Comparison of ENCODE assay signal across 7 cellular contexts in genomic region chr5:10310841-10311570, GRCh38. TPM values are rescaled to one million over a fixed set of nuclear protein-coding genes. Genes with fewer than 3 reads are reported as not detected.
DNase-seq lines count a peak whose midpoint lies in the region; ATAC-seq and TF ChIP-seq lines count a peak whose summit lies in the region.
"Not testable (repeated sequence)": the region's sequence is repeated elsewhere in the genome, so short reads cannot be mapped to it uniquely, and the experiment has no call there.

No MANE protein-coding gene starts in this region.

- not testable (repeated sequence) for H3K9me3 ChIP-seq in SK-N-SH

- intact Hi-C loops in MCF 10A (cut with micrococcal nuclease) = loop anchor here (1.0 to 2.0 kb wide), 2 partner anchors 26 to 42 kb away; partner anchors contain the start of gene MARCHF6

- TF ChIP-seq RAD21 in SK-N-SH (IDR thresholded peaks at IDR 0.05; ENCODE audit: low read length) = not testable (repeated sequence)

- H3K4me1 Mint-ChIP-seq in MCF 10A (ENCODE audit: insufficient read depth, unreplicated experiment) (peaks cover 35% of the 10 kb centered on the region), osteocyte (ENCODE audit: unreplicated experiment) (peaks cover 50% of the 10 kb centered on the region)

- DNase-seq in SK-N-SH; MCF 10A (ENCODE audit: unreplicated experiment); osteocyte (ENCODE audit: extremely low spot score, unreplicated experiment): not testable (repeated sequence)

- CTCF ChIA-PET in SK-N-SH (lab: Yijun Ruan, JAX) = not testable (repeated sequence)
- CTCF ChIA-PET in MCF 10A (lab: Yijun Ruan, JAX) = interaction anchor here (0.6 to 2.0 kb wide), 4 partner anchors 14 to 882 kb away, joined by 3 to 9 read pairs (median 4); no protein-coding TSS in a partner anchor

- not testable (repeated sequence) for H3K79me2 ChIP-seq in SK-N-SH (ENCODE audit: insufficient read depth)

- H3K4me3 ChIP-seq in SK-N-SH (ENCODE audit: low read depth in 2 of 2, low read length in 1 of 2) = not testable (repeated sequence)

- not testable (repeated sequence) for H3K9ac ChIP-seq in SK-N-SH

- not testable (repeated sequence) for H3K27me3 ChIP-seq in SK-N-SH (ENCODE audit: insufficient read depth)

- H3K36me3 Mint-ChIP-seq in MCF 10A (ENCODE audit: insufficient read depth, unreplicated experiment); osteocyte (ENCODE audit: unreplicated experiment): not testable (repeated sequence)

- 83% methylated on average over 8 of the region's 8 CpGs for WGBS in SK-N-SH (ENCODE audit: low lambda C conversion rate)

- H3K27ac Mint-ChIP-seq in MCF 10A (ENCODE audit: low read depth, unreplicated experiment) (peak overlapping the region; percentile 91), osteocyte (ENCODE audit: unreplicated experiment) (peak overlapping the region; percentile 87)

- H3K9me2 ChIP-seq in SK-N-SH = not testable (repeated sequence)

- not testable (repeated sequence) for BruUV-seq in MCF 10A (replicated peaks; lab: Mats Ljungman, UMichigan)

- not testable (repeated sequence) for H3K27ac ChIP-seq in SK-N-SH (ENCODE audit: low read depth in 2 of 2, low read length in 1 of 2)

- not testable (repeated sequence) for H3F3A ChIP-seq in SK-N-SH (replicated peaks; ENCODE audit: insufficient read depth)

- H2AFZ ChIP-seq in SK-N-SH (ENCODE audit: low read depth) = not testable (repeated sequence)

- H3K9me3 Mint-ChIP-seq in MCF 10A (ENCODE audit: unreplicated experiment); osteocyte (ENCODE audit: unreplicated experiment): not testable (repeated sequence)

- POLR2A ChIA-PET in SK-N-SH (lab: Yijun Ruan, JAX) = not testable (repeated sequence)
- POLR2A ChIA-PET in MCF 10A (lab: Yijun Ruan, JAX) = interaction anchor here (0.8 to 6.7 kb wide), 19 partner anchors 8 to 128 kb away, joined by 3 to 226 read pairs (median 6); partner anchors contain the start of genes ATPSCKMT, CCT5 and MARCHF6

- peak overlapping the region; percentile 53 for H3K4me2 ChIP-seq in SK-N-SH

- ATAC-seq in GM18858 (IDR thresholded peaks at IDR 0.05; ENCODE audit: unreplicated experiment) (peak; percentile 64), GM21529 (IDR thresholded peaks at IDR 0.05; ENCODE audit: unreplicated experiment) (peak; percentile 67), HG02885 (IDR thresholded peaks at IDR 0.05; ENCODE audit: poor library complexity, unreplicated experiment) (peak; percentile 61), HG03521 (IDR thresholded peaks at IDR 0.05; ENCODE audit: unreplicated experiment) (peak; percentile 69)

- H3K27me3 Mint-ChIP-seq in MCF 10A (ENCODE audit: insufficient read depth, unreplicated experiment); osteocyte (ENCODE audit: unreplicated experiment): not testable (repeated sequence)

- not testable (repeated sequence) for TF ChIP-seq EP300 in SK-N-SH (IDR thresholded peaks at IDR 0.05; ENCODE audit: borderline replicate concordance in 1 of 2, low read depth in 1 of 2, low read length in 1 of 2)

- H3K4me3 Mint-ChIP-seq in MCF 10A (ENCODE audit: unreplicated experiment) = peak overlapping the region; percentile 36
- H3K4me3 Mint-ChIP-seq in osteocyte (ENCODE audit: unreplicated experiment) = not testable (repeated sequence)

- not testable (repeated sequence) for H3K36me3 ChIP-seq in SK-N-SH (replicated peaks in 1 of 2; ENCODE audit: control insufficient read depth in 1 of 2, insufficient read depth in 2 of 2, low read length in 1 of 2)

- TF ChIP-seq CTCF in SK-N-SH (IDR thresholded peaks at IDR 0.05); MCF 10A (IDR thresholded peaks at IDR 0.05; ENCODE audit: unreplicated experiment); osteocyte (IDR thresholded peaks at IDR 0.05): not testable (repeated sequence)

- H3K4me1 ChIP-seq in SK-N-SH (ENCODE audit: control insufficient read depth in 1 of 2, insufficient read depth in 2 of 2, low read depth in 1 of 2, low read length in 1 of 2) = peaks cover 10 to 14% of the 10 kb centered on the region in 2 experiments; a peak in 2 of 4 replicates

- H4K20me1 ChIP-seq in SK-N-SH (ENCODE audit: insufficient read depth) = not testable (repeated sequence)

TF ChIP-seq in SK-N-SH, 30 proteins besides CTCF, POLR2A, EP300 and RAD21:
- TF ChIP-seq FOSL2 (IDR thresholded peaks at IDR 0.05; ENCODE audit: borderline replicate concordance, low read depth) = peak; percentile 15; the same call in 1 of the 2 replicates

RNA-seq across cellular contexts. Expression of gene CMBL, which starts 3.3 kb away (rescaled TPM):
- polyA plus RNA-seq in SK-N-SH (2012; rRNA removed) = 42.9 and 61.0 TPM in 2 replicates
- polyA plus RNA-seq in SK-N-SH (2012; cell fraction: cytosol; rRNA removed) = 35.4 and 47.5 TPM in 2 replicates
- 15.4 and 21.3 TPM in 2 replicates for polyA plus RNA-seq in SK-N-SH (2012; cell fraction: nucleus; rRNA removed)
- total RNA-seq in MCF 10A (2022) = 17.6 and 24.9 TPM in 2 replicates
- 23.3 and 24.2 TPM in 2 replicates for total RNA-seq in osteocyte

RNA-seq across cellular contexts. Expression of gene MARCHF6, which starts 42.5 kb away (rescaled TPM):
- polyA plus RNA-seq in SK-N-SH (2012; rRNA removed) = 52.4 and 98.0 TPM in 2 replicates
- 44.5 and 51.8 TPM in 2 replicates for polyA plus RNA-seq in SK-N-SH (2012; cell fraction: cytosol; rRNA removed)
- 123 and 283 TPM in 2 replicates for polyA plus RNA-seq in SK-N-SH (2012; cell fraction: nucleus; rRNA removed)
- total RNA-seq in MCF 10A (2022) (118 and 131 TPM in 2 replicates), osteocyte (180 and 190 TPM in 2 replicates)
